7 cellular contexts compared by ENCODE assay signal in the genomic region with DNA sequence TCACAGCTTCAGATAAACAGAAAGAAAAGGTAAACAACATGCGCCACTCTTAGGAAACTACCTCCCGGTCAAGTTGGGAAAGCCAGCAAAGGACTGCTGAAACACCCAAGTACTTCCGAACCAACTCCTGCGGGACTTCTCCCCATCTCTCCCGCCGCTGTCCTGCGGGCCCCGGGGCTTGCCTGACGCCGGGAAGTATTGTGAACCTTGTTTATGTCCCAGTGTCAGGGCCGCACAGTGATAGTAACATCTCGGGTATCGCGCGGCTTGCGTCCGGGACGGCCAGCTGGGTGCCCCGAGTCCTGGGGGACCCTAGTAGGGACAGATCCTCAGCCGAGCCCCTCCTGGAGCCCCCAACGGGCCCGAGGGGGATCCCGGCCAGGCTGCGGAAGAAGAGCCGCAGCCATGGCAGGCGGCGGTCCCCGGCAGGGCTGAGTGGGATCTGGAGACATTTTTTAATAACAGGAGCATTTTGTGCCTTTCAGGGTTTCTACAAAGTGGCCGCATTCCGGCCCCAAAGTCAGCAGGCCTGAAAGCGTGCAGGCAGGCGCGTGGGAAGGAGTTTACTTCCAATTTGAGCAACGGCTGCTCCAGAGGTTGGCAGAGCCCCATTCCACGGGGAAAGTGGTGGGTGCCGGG. TPM values are rescaled to one million over a fixed set of nuclear protein-coding genes. Genes with fewer than 3 reads are reported as not detected.
DNase-seq lines count a peak whose midpoint lies in the region; ATAC-seq and TF ChIP-seq lines count a peak whose summit lies in the region.

No MANE protein-coding gene starts in this region.

- no peak for TF ChIP-seq EP300 in tibial nerve (IDR thresholded peaks at IDR 0.05)

- H3K4me1 ChIP-seq in NT2/D1 (ENCODE audit: insufficient read depth, insufficient read length), result no peaks in the 10 kb centered on the region
- H3K4me1 ChIP-seq in tibial nerve, result peaks cover 0 to 44% (median 20%) of the 10 kb centered on the region in 4 donors

- no peaks in the 10 kb centered on the region for H3K9me3 Mint-ChIP-seq in activated T-cell treated with anti-CD3 and anti-CD28 coated beads, Interleukin-2, amount 50 U/mL, for 72 hours
- no peaks in the 10 kb centered on the region for H3K9me3 Mint-ChIP-seq in nephron progenitor cell

- 0 to 1% methylated on average over 29 to 36 of the region's 36 CpGs for WGBS in tibial nerve, 2 donors

- TF ChIP-seq POLR2A in tibial nerve (IDR thresholded peaks at IDR 0.05), result no peak

- H3K4me3 ChIP-seq in NT2/D1 (ENCODE audit: insufficient read length, low read depth) (peak overlapping the region; percentile 97), tibial nerve (peak overlapping the region; percentile 73 to 92 (median 85))

- H3K27me3 ChIP-seq in NT2/D1 (ENCODE audit: insufficient read depth, insufficient read length) (no peaks in the 10 kb centered on the region), tibial nerve (no peaks in the 10 kb centered on the region)

- H3K36me3 Mint-ChIP-seq in activated T-cell treated with anti-CD3 and anti-CD28 coated beads, Interleukin-2, amount 50 U/mL, for 72 hours (ENCODE audit: insufficient read depth in 2 of 2), result peaks cover 0 to 11% of the 10 kb centered on the region in 2 donors
- H3K36me3 Mint-ChIP-seq in nephron progenitor cell (ENCODE audit: low read depth), result peaks cover 22% of the 10 kb centered on the region

- H3K27ac Mint-ChIP-seq in activated T-cell treated with anti-CD3 and anti-CD28 coated beads, Interleukin-2, amount 50 U/mL, for 72 hours, result peak overlapping the region; percentile 96
- H3K27ac Mint-ChIP-seq in nephron progenitor cell, result peak overlapping the region; percentile 97

- DNase-seq in NT2/D1 (ENCODE audit: low read depth, low spot score) (peak; percentile 51), fibroblast of peridontal ligament (ENCODE audit: extremely low read depth) (peak; percentile 54), nephron progenitor cell (peak; percentile 63), tibial nerve (ENCODE audit: low spot score in 2 of 2) (peak; percentile 45 to 49)
- DNase-seq in activated T-cell treated with anti-CD3 and anti-CD28 coated beads, Interleukin-2, amount 50 U/mL, for 72 hours, result peak; percentile 51 to 60

- H3K27me3 Mint-ChIP-seq in activated T-cell treated with anti-CD3 and anti-CD28 coated beads, Interleukin-2, amount 50 U/mL, for 72 hours (ENCODE audit: low read depth), result no peaks in the 10 kb centered on the region
- H3K27me3 Mint-ChIP-seq in nephron progenitor cell (ENCODE audit: low read depth, poor library complexity), result peaks cover 3% of the 10 kb centered on the region

- TF ChIP-seq CTCF in nephron progenitor cell (IDR thresholded peaks at IDR 0.05) (no peak), tibial nerve (IDR thresholded peaks at IDR 0.05) (no peak)

- ATAC-seq in GM18511 (IDR thresholded peaks at IDR 0.05; ENCODE audit: unreplicated experiment) (peak; percentile 31), HG02884 (IDR thresholded peaks at IDR 0.05; ENCODE audit: unreplicated experiment) (peak; percentile 19)
- peak; percentile 22 to 24 for ATAC-seq in activated T-cell treated with anti-CD3 and anti-CD28 coated beads, Interleukin-2, amount 50 U/mL, for 72 hours (replicated peaks in 1 of 2)

- H3K27ac ChIP-seq in tibial nerve, result peak overlapping the region; percentile 96 to 98 (median 98)

- H3K36me3 ChIP-seq in NT2/D1 (ENCODE audit: insufficient read depth, insufficient read length, low read length), result peaks cover 13% of the 10 kb centered on the region
- H3K36me3 ChIP-seq in tibial nerve, result peaks cover 0 to 6% (median 0%) of the 10 kb centered on the region in 3 donors

- H3K4me3 Mint-ChIP-seq in activated T-cell treated with anti-CD3 and anti-CD28 coated beads, Interleukin-2, amount 50 U/mL, for 72 hours, result peak overlapping the region; percentile 93 to 96
- H3K4me3 Mint-ChIP-seq in nephron progenitor cell, result peak overlapping the region; percentile 97

- H3K9ac ChIP-seq in NT2/D1 (ENCODE audit: insufficient read length, low read depth), result peak overlapping the region; percentile 99

- H3K9me3 ChIP-seq in NT2/D1 (ENCODE audit: insufficient read depth, low read length) (no peaks in the 10 kb centered on the region), tibial nerve (no peaks in the 10 kb centered on the region)

- peaks cover 26% of the 10 kb centered on the region for H3K4me1 Mint-ChIP-seq in activated T-cell treated with anti-CD3 and anti-CD28 coated beads, Interleukin-2, amount 50 U/mL, for 72 hours (ENCODE audit: low read depth)
- H3K4me1 Mint-ChIP-seq in nephron progenitor cell, result peaks cover 38% of the 10 kb centered on the region

RNA-seq across cellular contexts. Expression of gene CLPX, which starts 0.7 kb away (rescaled TPM):
- total RNA-seq in activated T-cell treated with anti-CD3 and anti-CD28 coated beads, Interleukin-2, amount 50 U/mL, for 72 hours, result 10 to 100 TPM; 61.9 to 64.5 TPM
- 10 to 100 TPM; 29.5 to 96.7 (median 69.7) TPM for total RNA-seq in tibial nerve

RNA-seq across cellular contexts. Expression of gene CILP, which starts 26.8 kb away (rescaled TPM):
- total RNA-seq in activated T-cell treated with anti-CD3 and anti-CD28 coated beads, Interleukin-2, amount 50 U/mL, for 72 hours, result under 1 TPM in 1 of 2 donors, not detected in 1; 0.05 TPM
- 100 to 1,000 TPM in 1 of 4 donors, 10 to 100 TPM in 2, 1 to 10 TPM in 1; 7.8 to 209 (median 55.5) TPM for total RNA-seq in tibial nerve

RNA-seq across cellular contexts. Expression of gene PDCD7, which starts 50.8 kb away (rescaled TPM):
- 10 to 100 TPM; 47.4 to 49.0 TPM for total RNA-seq in activated T-cell treated with anti-CD3 and anti-CD28 coated beads, Interleukin-2, amount 50 U/mL, for 72 hours
- total RNA-seq in tibial nerve, result 10 to 100 TPM; 27.9 to 57.5 (median 37.8) TPM

Comparison
In these comparisons a context has a peak if more than half of its experiments do, and no peak if none do; other contexts are left out.
1. Peak in every context shown above with its lines: DNase-seq, ATAC-seq, H3K4me3 ChIP-seq and H3K27ac ChIP-seq.
2. RNA of gene CILP, which starts 26.8 kb away (total RNA-seq): 7.8 to 209 TPM in tibial nerve; 0.05 TPM in activated T-cell treated with anti-CD3 and anti-CD28 coated beads, Interleukin-2, amount 50 U/mL, for 72 hours; every median in the first group is over 4 times any median in the second.